In genomic region chr20:33299111-33299603, GRCh38 we compare ENCODE assay signal across 9 cellular contexts. TPM values are rescaled to one million over a fixed set of nuclear protein-coding genes. Genes with fewer than 3 reads are reported as not detected.
DNase-seq lines count a peak whose midpoint lies in the region; ATAC-seq, FAIRE-seq and TF ChIP-seq lines count a peak whose summit lies in the region.
"Had no signal": no experiment of that assay in that cellular context is flagged by ENCODE, and none has a peak within 500 bp of the region (broad histone marks: within the 10 kb centered on the region; RNA-seq: fewer than 3 reads in every experiment).

No MANE protein-coding gene starts in this region.

- H3K36me3 ChIP-seq in osteoblast (ENCODE audit: insufficient read depth, low read length) (no peaks in the 10 kb centered on the region), thoracic aorta (no peaks in the 10 kb centered on the region)

- peak; percentile 72 for ATAC-seq in foreskin keratinocyte
- ATAC-seq in thoracic aorta (ENCODE audit: insufficient number of reproducible peaks, low FRiP score, low read depth) = no peak
- ATAC-seq in GM18498 (IDR thresholded peaks at IDR 0.05; ENCODE audit: unreplicated experiment) = no peak

- H3K79me2 ChIP-seq in osteoblast (ENCODE audit: insufficient read depth, low read length) = no peaks in the 10 kb centered on the region

- intact Hi-C loops in activated T-helper 1 cell treated with anti-CD3 and anti-CD28 coated beads, Interleukin-12 subunit alpha, Interleukin-12 subunit beta, Interleukin-2, Interleukin-4 antibody, amounts not matched to agents 30 ng/mL and 10 ng/mL and 1 ng/mL, durations not matched to agents 14 hours and 24 hours and 36 hours (cut with micrococcal nuclease) = loop anchor here (2.0 kb wide), 1 partner anchor 508 kb away; no protein-coding TSS in a partner anchor

- H3K27me3 ChIP-seq in foreskin keratinocyte = peaks cover 21% of the 10 kb centered on the region
- peaks cover 5% of the 10 kb centered on the region for H3K27me3 ChIP-seq in osteoblast (ENCODE audit: insufficient read depth, low read length)
- H3K27me3 ChIP-seq in thoracic aorta (replicated peaks; ENCODE audit: insufficient read depth) = no peaks in the 10 kb centered on the region

- peak overlapping the region; percentile 64 for H3K4me2 ChIP-seq in osteoblast (ENCODE audit: insufficient read depth, low read length)

- peak; percentile 47 for DNase-seq in COR-L47 (lab: John Stamatoyannopoulos, UW)
- DNase-seq in HTR-8/SVneo (ENCODE audit: insufficient read length, low spot score) = peak; percentile 84
- DNase-seq in RCC 7860 (ENCODE audit: low spot score) = peak; percentile 38
- peak; percentile 48 for DNase-seq in activated T-helper 1 cell treated with anti-CD3 and anti-CD28 coated beads, Interleukin-12 subunit alpha, Interleukin-12 subunit beta, Interleukin-2, Interleukin-4 antibody, amounts not matched to agents 30 ng/mL and 10 ng/mL and 1 ng/mL, durations not matched to agents 14 hours and 24 hours and 36 hours (ENCODE audit: low spot score)
- no peak for DNase-seq in foreskin keratinocyte
- DNase-seq in osteoblast (ENCODE audit: insufficient read length, low spot score, missing footprints) = peak; percentile 94
- no peak for DNase-seq in thoracic aorta (ENCODE audit: low spot score)

- peaks cover 3% of the 10 kb centered on the region for H3K4me1 Mint-ChIP-seq in activated T-helper 1 cell treated with anti-CD3 and anti-CD28 coated beads, Interleukin-12 subunit alpha, Interleukin-12 subunit beta, Interleukin-2, Interleukin-4 antibody, amounts not matched to agents 30 ng/mL and 10 ng/mL and 1 ng/mL, durations not matched to agents 14 hours and 24 hours and 36 hours (ENCODE audit: low read depth)

- H3K9me3 ChIP-seq in osteoblast (ENCODE audit: low read depth, low read length) (no peaks in the 10 kb centered on the region), thoracic aorta (no peaks in the 10 kb centered on the region)

- FAIRE-seq in HTR-8/SVneo (lab: Jason Lieb, UNC) (peak; percentile 88), RCC 7860 (lab: Jason Lieb, UNC) (no peak)

- peak overlapping the region; percentile 51 for H2AFZ ChIP-seq in osteoblast (ENCODE audit: low read length)

- no peaks in the 10 kb centered on the region for H3K9me3 Mint-ChIP-seq in activated T-helper 1 cell treated with anti-CD3 and anti-CD28 coated beads, Interleukin-12 subunit alpha, Interleukin-12 subunit beta, Interleukin-2, Interleukin-4 antibody, amounts not matched to agents 30 ng/mL and 10 ng/mL and 1 ng/mL, durations not matched to agents 14 hours and 24 hours and 36 hours

- H3K4me1 ChIP-seq in foreskin keratinocyte (no peaks in the 10 kb centered on the region), osteoblast (ENCODE audit: insufficient read depth, low read length) (peaks cover 8% of the 10 kb centered on the region), thoracic aorta (ENCODE audit: control insufficient read depth in 1 of 2, low read depth in 2 of 2) (no peaks in the 10 kb centered on the region)

- H3K27ac Mint-ChIP-seq in activated T-helper 1 cell treated with anti-CD3 and anti-CD28 coated beads, Interleukin-12 subunit alpha, Interleukin-12 subunit beta, Interleukin-2, Interleukin-4 antibody, amounts not matched to agents 30 ng/mL and 10 ng/mL and 1 ng/mL, durations not matched to agents 14 hours and 24 hours and 36 hours = no peak overlapping the region

- H3K27ac ChIP-seq in foreskin keratinocyte (no peak overlapping the region), osteoblast (ENCODE audit: low read depth, low read length) (no peak overlapping the region), thoracic aorta (no peak overlapping the region)
- H3K27ac ChIP-seq: SK-N-MC had no signal

- peak; percentile 82 for TF ChIP-seq CTCF in foreskin keratinocyte (conservative IDR thresholded peaks at IDR 0.05)
- TF ChIP-seq CTCF in osteoblast (IDR thresholded peaks at IDR 0.05; ENCODE audit: extremely low read depth, low read depth, low read length) = peak; percentile 84
- TF ChIP-seq CTCF in thoracic aorta (IDR thresholded peaks at IDR 0.05) = peak; percentile 77

- no peaks in the 10 kb centered on the region for H4K20me1 ChIP-seq in osteoblast (ENCODE audit: insufficient read depth, low read length)

- peaks cover 9% of the 10 kb centered on the region for H3K27me3 Mint-ChIP-seq in activated T-helper 1 cell treated with anti-CD3 and anti-CD28 coated beads, Interleukin-12 subunit alpha, Interleukin-12 subunit beta, Interleukin-2, Interleukin-4 antibody, amounts not matched to agents 30 ng/mL and 10 ng/mL and 1 ng/mL, durations not matched to agents 14 hours and 24 hours and 36 hours (ENCODE audit: insufficient read depth)

- H3K36me3 Mint-ChIP-seq in activated T-helper 1 cell treated with anti-CD3 and anti-CD28 coated beads, Interleukin-12 subunit alpha, Interleukin-12 subunit beta, Interleukin-2, Interleukin-4 antibody, amounts not matched to agents 30 ng/mL and 10 ng/mL and 1 ng/mL, durations not matched to agents 14 hours and 24 hours and 36 hours (ENCODE audit: low read depth) = no peaks in the 10 kb centered on the region

- H3K4me3 ChIP-seq in osteoblast (ENCODE audit: insufficient read depth, low read length) (peak overlapping the region; percentile 42), thoracic aorta (no peak overlapping the region)
- H3K4me3 ChIP-seq: SK-N-MC had no signal

- H3K4me3 Mint-ChIP-seq in activated T-helper 1 cell treated with anti-CD3 and anti-CD28 coated beads, Interleukin-12 subunit alpha, Interleukin-12 subunit beta, Interleukin-2, Interleukin-4 antibody, amounts not matched to agents 30 ng/mL and 10 ng/mL and 1 ng/mL, durations not matched to agents 14 hours and 24 hours and 36 hours = no peak overlapping the region

RNA-seq across cellular contexts. Expression of gene BPIFB1, which starts 16.1 kb away (rescaled TPM):
- not detected in 2 replicates for total RNA-seq in activated T-helper 1 cell treated with anti-CD3 and anti-CD28 coated beads, Interleukin-12 subunit alpha, Interleukin-12 subunit beta, Interleukin-2, Interleukin-4 antibody, amounts not matched to agents 30 ng/mL and 10 ng/mL and 1 ng/mL, durations not matched to agents 14 hours and 24 hours and 36 hours
- total RNA-seq in foreskin keratinocyte (not detected in 2 replicates), osteoblast (not detected in 2 replicates), thoracic aorta (not detected)
- polyA plus RNA-seq in foreskin keratinocyte = not detected in 2 replicates

Comparison
In these comparisons a context has a peak if more than half of its experiments do, and no peak if none do; other contexts are left out.
1. DNase-seq: peak in COR-L47 (single experiment), HTR-8/SVneo (single experiment), RCC 7860 (single experiment), activated T-helper 1 cell treated with anti-CD3 and anti-CD28 coated beads, Interleukin-12 subunit alpha, Interleukin-12 subunit beta, Interleukin-2, Interleukin-4 antibody, amounts not matched to agents 30 ng/mL and 10 ng/mL and 1 ng/mL, durations not matched to agents 14 hours and 24 hours and 36 hours (single experiment) and osteoblast (single experiment); none in foreskin keratinocyte (0 of 2) and thoracic aorta (single experiment).
2. Peak in every context shown above with its lines, with median percentiles within 50 percentile points of each other: CTCF ChIP-seq.